ENCODE assay signal across 1 cellular context in the genomic region with DNA sequence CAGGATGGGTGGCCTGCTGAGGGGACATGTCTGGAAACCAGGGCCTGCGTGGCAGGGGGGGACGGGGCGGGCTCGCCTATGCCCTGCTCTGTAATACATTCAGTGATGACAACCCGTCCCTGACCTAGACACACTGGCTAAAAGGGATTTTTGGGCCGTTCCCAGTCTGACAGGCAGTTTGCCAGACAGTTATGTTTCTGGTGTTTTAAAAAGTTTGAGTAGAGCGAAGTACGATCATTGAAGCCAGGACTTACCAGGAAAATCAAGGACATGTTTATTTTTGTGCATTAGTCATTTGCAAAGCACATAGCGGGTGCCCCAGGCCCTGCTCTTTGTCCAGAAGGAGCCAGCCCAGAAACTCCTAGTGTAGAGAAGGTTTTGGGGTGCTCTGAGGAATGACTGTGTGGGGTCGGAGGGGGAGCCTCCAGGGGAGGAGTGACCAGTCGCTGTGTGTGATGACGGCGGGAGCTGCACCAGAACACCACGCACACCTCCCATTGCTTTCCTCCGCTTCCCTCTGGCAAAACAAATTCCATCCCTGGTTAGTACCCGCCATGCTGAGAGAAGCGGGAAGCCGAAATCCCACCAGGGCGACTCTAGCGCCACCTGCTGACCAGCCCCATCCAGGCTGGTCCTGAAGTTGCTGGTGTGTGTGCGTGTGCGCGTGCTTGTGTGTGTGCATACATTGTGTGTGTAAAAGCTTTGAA.
TF ChIP-seq lines count a peak whose summit lies in the region.

No MANE protein-coding gene starts in this region.

TF ChIP-seq in K562, 482 proteins besides CTCF, POLR2A, EP300 and RAD21 (continued from another document):
- TF ChIP-seq, protein P1, sequence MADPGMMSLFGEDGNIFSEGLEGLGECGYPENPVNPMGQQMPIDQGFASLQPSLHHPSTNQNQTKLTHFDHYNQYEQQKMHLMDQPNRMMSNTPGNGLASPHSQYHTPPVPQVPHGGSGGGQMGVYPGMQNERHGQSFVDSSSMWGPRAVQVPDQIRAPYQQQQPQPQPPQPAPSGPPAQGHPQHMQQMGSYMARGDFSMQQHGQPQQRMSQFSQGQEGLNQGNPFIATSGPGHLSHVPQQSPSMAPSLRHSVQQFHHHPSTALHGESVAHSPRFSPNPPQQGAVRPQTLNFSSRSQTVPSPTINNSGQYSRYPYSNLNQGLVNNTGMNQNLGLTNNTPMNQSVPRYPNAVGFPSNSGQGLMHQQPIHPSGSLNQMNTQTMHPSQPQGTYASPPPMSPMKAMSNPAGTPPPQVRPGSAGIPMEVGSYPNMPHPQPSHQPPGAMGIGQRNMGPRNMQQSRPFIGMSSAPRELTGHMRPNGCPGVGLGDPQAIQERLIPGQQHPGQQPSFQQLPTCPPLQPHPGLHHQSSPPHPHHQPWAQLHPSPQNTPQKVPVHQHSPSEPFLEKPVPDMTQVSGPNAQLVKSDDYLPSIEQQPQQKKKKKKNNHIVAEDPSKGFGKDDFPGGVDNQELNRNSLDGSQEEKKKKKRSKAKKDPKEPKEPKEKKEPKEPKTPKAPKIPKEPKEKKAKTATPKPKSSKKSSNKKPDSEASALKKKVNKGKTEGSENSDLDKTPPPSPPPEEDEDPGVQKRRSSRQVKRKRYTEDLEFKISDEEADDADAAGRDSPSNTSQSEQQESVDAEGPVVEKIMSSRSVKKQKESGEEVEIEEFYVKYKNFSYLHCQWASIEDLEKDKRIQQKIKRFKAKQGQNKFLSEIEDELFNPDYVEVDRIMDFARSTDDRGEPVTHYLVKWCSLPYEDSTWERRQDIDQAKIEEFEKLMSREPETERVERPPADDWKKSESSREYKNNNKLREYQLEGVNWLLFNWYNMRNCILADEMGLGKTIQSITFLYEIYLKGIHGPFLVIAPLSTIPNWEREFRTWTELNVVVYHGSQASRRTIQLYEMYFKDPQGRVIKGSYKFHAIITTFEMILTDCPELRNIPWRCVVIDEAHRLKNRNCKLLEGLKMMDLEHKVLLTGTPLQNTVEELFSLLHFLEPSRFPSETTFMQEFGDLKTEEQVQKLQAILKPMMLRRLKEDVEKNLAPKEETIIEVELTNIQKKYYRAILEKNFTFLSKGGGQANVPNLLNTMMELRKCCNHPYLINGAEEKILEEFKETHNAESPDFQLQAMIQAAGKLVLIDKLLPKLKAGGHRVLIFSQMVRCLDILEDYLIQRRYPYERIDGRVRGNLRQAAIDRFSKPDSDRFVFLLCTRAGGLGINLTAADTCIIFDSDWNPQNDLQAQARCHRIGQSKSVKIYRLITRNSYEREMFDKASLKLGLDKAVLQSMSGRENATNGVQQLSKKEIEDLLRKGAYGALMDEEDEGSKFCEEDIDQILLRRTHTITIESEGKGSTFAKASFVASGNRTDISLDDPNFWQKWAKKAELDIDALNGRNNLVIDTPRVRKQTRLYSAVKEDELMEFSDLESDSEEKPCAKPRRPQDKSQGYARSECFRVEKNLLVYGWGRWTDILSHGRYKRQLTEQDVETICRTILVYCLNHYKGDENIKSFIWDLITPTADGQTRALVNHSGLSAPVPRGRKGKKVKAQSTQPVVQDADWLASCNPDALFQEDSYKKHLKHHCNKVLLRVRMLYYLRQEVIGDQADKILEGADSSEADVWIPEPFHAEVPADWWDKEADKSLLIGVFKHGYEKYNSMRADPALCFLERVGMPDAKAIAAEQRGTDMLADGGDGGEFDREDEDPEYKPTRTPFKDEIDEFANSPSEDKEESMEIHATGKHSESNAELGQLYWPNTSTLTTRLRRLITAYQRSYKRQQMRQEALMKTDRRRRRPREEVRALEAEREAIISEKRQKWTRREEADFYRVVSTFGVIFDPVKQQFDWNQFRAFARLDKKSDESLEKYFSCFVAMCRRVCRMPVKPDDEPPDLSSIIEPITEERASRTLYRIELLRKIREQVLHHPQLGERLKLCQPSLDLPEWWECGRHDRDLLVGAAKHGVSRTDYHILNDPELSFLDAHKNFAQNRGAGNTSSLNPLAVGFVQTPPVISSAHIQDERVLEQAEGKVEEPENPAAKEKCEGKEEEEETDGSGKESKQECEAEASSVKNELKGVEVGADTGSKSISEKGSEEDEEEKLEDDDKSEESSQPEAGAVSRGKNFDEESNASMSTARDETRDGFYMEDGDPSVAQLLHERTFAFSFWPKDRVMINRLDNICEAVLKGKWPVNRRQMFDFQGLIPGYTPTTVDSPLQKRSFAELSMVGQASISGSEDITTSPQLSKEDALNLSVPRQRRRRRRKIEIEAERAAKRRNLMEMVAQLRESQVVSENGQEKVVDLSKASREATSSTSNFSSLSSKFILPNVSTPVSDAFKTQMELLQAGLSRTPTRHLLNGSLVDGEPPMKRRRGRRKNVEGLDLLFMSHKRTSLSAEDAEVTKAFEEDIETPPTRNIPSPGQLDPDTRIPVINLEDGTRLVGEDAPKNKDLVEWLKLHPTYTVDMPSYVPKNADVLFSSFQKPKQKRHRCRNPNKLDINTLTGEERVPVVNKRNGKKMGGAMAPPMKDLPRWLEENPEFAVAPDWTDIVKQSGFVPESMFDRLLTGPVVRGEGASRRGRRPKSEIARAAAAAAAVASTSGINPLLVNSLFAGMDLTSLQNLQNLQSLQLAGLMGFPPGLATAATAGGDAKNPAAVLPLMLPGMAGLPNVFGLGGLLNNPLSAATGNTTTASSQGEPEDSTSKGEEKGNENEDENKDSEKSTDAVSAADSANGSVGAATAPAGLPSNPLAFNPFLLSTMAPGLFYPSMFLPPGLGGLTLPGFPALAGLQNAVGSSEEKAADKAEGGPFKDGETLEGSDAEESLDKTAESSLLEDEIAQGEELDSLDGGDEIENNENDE (IDR thresholded peaks at IDR 0.05; ENCODE audit: low read depth, low read length) = no peak
- TF ChIP-seq, protein P2, sequence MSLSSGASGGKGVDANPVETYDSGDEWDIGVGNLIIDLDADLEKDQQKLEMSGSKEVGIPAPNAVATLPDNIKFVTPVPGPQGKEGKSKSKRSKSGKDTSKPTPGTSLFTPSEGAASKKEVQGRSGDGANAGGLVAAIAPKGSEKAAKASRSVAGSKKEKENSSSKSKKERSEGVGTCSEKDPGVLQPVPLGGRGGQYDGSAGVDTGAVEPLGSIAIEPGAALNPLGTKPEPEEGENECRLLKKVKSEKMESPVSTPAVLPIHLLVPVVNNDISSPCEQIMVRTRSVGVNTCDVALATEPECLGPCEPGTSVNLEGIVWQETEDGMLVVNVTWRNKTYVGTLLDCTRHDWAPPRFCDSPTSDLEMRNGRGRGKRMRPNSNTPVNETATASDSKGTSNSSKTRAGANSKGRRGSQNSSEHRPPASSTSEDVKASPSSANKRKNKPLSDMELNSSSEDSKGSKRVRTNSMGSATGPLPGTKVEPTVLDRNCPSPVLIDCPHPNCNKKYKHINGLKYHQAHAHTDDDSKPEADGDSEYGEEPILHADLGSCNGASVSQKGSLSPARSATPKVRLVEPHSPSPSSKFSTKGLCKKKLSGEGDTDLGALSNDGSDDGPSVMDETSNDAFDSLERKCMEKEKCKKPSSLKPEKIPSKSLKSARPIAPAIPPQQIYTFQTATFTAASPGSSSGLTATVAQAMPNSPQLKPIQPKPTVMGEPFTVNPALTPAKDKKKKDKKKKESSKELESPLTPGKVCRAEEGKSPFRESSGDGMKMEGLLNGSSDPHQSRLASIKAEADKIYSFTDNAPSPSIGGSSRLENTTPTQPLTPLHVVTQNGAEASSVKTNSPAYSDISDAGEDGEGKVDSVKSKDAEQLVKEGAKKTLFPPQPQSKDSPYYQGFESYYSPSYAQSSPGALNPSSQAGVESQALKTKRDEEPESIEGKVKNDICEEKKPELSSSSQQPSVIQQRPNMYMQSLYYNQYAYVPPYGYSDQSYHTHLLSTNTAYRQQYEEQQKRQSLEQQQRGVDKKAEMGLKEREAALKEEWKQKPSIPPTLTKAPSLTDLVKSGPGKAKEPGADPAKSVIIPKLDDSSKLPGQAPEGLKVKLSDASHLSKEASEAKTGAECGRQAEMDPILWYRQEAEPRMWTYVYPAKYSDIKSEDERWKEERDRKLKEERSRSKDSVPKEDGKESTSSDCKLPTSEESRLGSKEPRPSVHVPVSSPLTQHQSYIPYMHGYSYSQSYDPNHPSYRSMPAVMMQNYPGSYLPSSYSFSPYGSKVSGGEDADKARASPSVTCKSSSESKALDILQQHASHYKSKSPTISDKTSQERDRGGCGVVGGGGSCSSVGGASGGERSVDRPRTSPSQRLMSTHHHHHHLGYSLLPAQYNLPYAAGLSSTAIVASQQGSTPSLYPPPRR (CRISPR knock-in tag; IDR thresholded peaks at IDR 0.05; ENCODE audit: borderline replicate concordance) = no peak
- no peak for TF ChIP-seq ZFX (CRISPR knock-in tag; IDR thresholded peaks at IDR 0.05)
- no peak for TF ChIP-seq MCM7 (IDR thresholded peaks at IDR 0.05)
- TF ChIP-seq BDP1 (IDR thresholded peaks at IDR 0.05; ENCODE audit: insufficient read depth, insufficient read length) = no peak
- no peak for TF ChIP-seq ZNF766 (CRISPR knock-in tag; conservative IDR thresholded peaks at IDR 0.05)
- TF ChIP-seq YY1 (IDR thresholded peaks at IDR 0.05; ENCODE audit: borderline replicate concordance in 1 of 3, control insufficient read depth in 1 of 3, extremely low read depth in 1 of 3, insufficient read depth in 3 of 3, insufficient read length in 1 of 3, insufficient replicate concordance in 2 of 3, low read depth in 1 of 3, low read length in 2 of 3) = peak in 1 of 3 experiments; percentile 32
- TF ChIP-seq, protein P3, sequence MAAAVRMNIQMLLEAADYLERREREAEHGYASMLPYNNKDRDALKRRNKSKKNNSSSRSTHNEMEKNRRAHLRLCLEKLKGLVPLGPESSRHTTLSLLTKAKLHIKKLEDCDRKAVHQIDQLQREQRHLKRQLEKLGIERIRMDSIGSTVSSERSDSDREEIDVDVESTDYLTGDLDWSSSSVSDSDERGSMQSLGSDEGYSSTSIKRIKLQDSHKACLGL (CRISPR knock-in tag; IDR thresholded peaks at IDR 0.05; ENCODE audit: borderline replicate concordance, poor library complexity, severe bottlenecking) = no peak
- TF ChIP-seq RCOR1 (IDR thresholded peaks at IDR 0.05; ENCODE audit: borderline replicate concordance in 1 of 2, low read depth in 2 of 2, low read length in 2 of 2) = 0 out of 4 replicates have a peak, but pooled peaks of 1 of the 2 experiments have one; percentile 14
